21 cellular contexts compared by ENCODE assay signal in genomic region chr17:73691321-73691766, GRCh38.
"Had no signal": no experiment of that assay in that cellular context is flagged by ENCODE, and none has a peak within 500 bp of the region (broad histone marks: within the 10 kb centered on the region; RNA-seq: fewer than 3 reads in every experiment).

No MANE protein-coding gene starts in this region.

- DNase-seq: activated CD4-positive, alpha-beta T cell treated with anti-CD3 and anti-CD28 coated beads, Interleukin-2, amount 10 ng/mL, durations not matched to agents 7 days and 5 days; activated CD8-positive, alpha-beta memory T cell treated with anti-CD3 and anti-CD28 coated beads for 24 hours; activated CD8-positive, alpha-beta memory T cell treated with anti-CD3 and anti-CD28 coated beads, Interleukin-2, amount 50 U/mL, for 48 hours; activated naive CD4-positive, alpha-beta T cell treated with anti-CD3 and anti-CD28 coated beads, Interleukin-2, amount 10 ng/mL, durations not matched to agents 7 days and 5 days; aorta; cerebellar nuclear complex; cortex of kidney; effector CD4-positive, alpha-beta T cell; left colon; lower lobe of right lung; occipital lobe; retina; stimulated activated CD4-positive, alpha-beta T cell treated with anti-CD3 and anti-CD28 coated beads, Interleukin-2, amount 100 ng/mL, for 24 hours; stimulated activated naive CD4-positive, alpha-beta T cell treated with Interleukin-2 at 50 U/mL for 16 hours; T-helper 1 cell; T-helper 9 cell; thyroid gland had no signal

- H3K4me3 Mint-ChIP-seq: activated CD4-positive, alpha-beta T cell treated with anti-CD3 and anti-CD28 coated beads, Interleukin-2, amount 10 ng/mL, durations not matched to agents 7 days and 5 days; activated naive CD4-positive, alpha-beta T cell treated with anti-CD3 and anti-CD28 coated beads, Interleukin-2, amount 10 ng/mL, durations not matched to agents 7 days and 5 days; activated T-helper 1 cell treated with anti-CD3 and anti-CD28 coated beads, Interleukin-12 subunit alpha, Interleukin-12 subunit beta, Interleukin-2, Interleukin-4 antibody, amounts not matched to agents 30 ng/mL and 10 ng/mL and 1 ng/mL, durations not matched to agents 14 hours and 24 hours and 36 hours; natural killer cell treated with Interleukin-12 subunit alpha and Interleukin-12 subunit beta and Interleukin-15 and Interleukin-18, amount 100 ng/mL, for 72 hours had no signal

- H3K27me3 ChIP-seq: thyroid gland had no signal

- H3K27me3 Mint-ChIP-seq: activated CD4-positive, alpha-beta T cell treated with anti-CD3 and anti-CD28 coated beads, Interleukin-2, amount 10 ng/mL, durations not matched to agents 7 days and 5 days had no signal

- H3K27ac ChIP-seq: gastroesophageal sphincter, lower lobe of right lung, thyroid gland had no signal

- H3K4me3 ChIP-seq: gastroesophageal sphincter, lower lobe of right lung, thyroid gland had no signal

- H3K9me3 ChIP-seq: lower lobe of right lung, thyroid gland had no signal

- H3K36me3 Mint-ChIP-seq: activated naive CD4-positive, alpha-beta T cell treated with anti-CD3 and anti-CD28 coated beads, Interleukin-2, amount 10 ng/mL, durations not matched to agents 7 days and 5 days; natural killer cell treated with Interleukin-12 subunit alpha and Interleukin-12 subunit beta and Interleukin-15 and Interleukin-18, amount 100 ng/mL, for 72 hours had no signal

- H3K4me1 Mint-ChIP-seq: activated naive CD4-positive, alpha-beta T cell treated with anti-CD3 and anti-CD28 coated beads, Interleukin-2, amount 10 ng/mL, durations not matched to agents 7 days and 5 days had no signal

- FAIRE-seq: urothelium cell line had no signal

- H3K36me3 ChIP-seq: gastroesophageal sphincter, lower lobe of right lung, thyroid gland had no signal

- H3K27ac Mint-ChIP-seq: activated CD4-positive, alpha-beta T cell treated with anti-CD3 and anti-CD28 coated beads, Interleukin-2, amount 10 ng/mL, durations not matched to agents 7 days and 5 days; activated naive CD4-positive, alpha-beta T cell treated with anti-CD3 and anti-CD28 coated beads, Interleukin-2, amount 10 ng/mL, durations not matched to agents 7 days and 5 days; activated T-helper 1 cell treated with anti-CD3 and anti-CD28 coated beads, Interleukin-12 subunit alpha, Interleukin-12 subunit beta, Interleukin-2, Interleukin-4 antibody, amounts not matched to agents 30 ng/mL and 10 ng/mL and 1 ng/mL, durations not matched to agents 14 hours and 24 hours and 36 hours; natural killer cell treated with Interleukin-12 subunit alpha and Interleukin-12 subunit beta and Interleukin-15 and Interleukin-18, amount 100 ng/mL, for 72 hours had no signal

- H3K4me1 ChIP-seq: gastroesophageal sphincter, lower lobe of right lung, thyroid gland had no signal
